13 cellular contexts compared by ENCODE assay signal in the genomic region with DNA sequence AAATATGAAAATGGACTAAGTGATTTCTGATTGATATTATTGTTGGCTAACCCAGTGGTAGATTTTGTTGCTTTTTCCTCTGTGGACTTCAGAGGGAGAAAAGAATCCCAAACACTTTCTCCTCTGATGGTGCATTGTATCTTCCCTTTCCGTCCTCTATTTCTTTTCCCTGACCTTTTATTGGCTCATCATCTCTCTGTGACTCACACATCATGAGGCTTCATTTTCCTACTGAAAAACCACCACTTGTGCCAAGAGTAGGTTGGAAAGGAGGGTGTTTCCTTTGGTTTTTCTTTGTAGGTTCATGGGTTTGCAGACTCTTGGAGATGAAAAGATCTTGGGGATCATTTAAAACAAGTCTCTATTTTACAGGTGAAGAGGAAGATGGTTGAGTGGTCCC.
A peak's percentile ranks its signal among the peaks of the same experiment; 100 is the strongest.
DNase-seq lines count a peak whose midpoint lies in the region; TF ChIP-seq lines count a peak whose summit lies in the region.
"Had no signal": no experiment of that assay in that cellular context is flagged by ENCODE, and none has a peak within 500 bp of the region (broad histone marks: within the 10 kb centered on the region; RNA-seq: fewer than 3 reads in every experiment).

No MANE protein-coding gene starts in this region.

- no peaks in the 10 kb centered on the region for H3K9me3 Mint-ChIP-seq in nephron
- no peaks in the 10 kb centered on the region for H3K9me3 Mint-ChIP-seq in activated T-cell treated with anti-CD3 and anti-CD28 coated beads, Interleukin-2, amount 50 U/mL, for 24 hours
- H3K9me3 Mint-ChIP-seq: activated naive CD8-positive, alpha-beta T cell treated with anti-CD3 and anti-CD28 coated beads, Interleukin-2, amount 10 ng/mL, durations not matched to agents 7 days and 5 days had no signal

- H3K27ac Mint-ChIP-seq in nephron, result peak overlapping the region; percentile 30 to 86 (median 52)
- H3K27ac Mint-ChIP-seq in activated T-cell treated with anti-CD3 and anti-CD28 coated beads, Interleukin-2, amount 50 U/mL, for 24 hours, result no peak overlapping the region
- H3K27ac Mint-ChIP-seq: activated CD8-positive, alpha-beta memory T cell treated with anti-CD3 and anti-CD28 coated beads, Interleukin-2, amount 10 ng/mL, durations not matched to agents 7 days and 5 days; activated naive CD8-positive, alpha-beta T cell treated with anti-CD3 and anti-CD28 coated beads, Interleukin-2, amount 10 ng/mL, durations not matched to agents 7 days and 5 days had no signal

- DNase-seq in AG20443 (ENCODE audit: low spot score) (peak; percentile 37), RPMI7951 (ENCODE audit: low read depth) (peak; percentile 71), epithelial cell of proximal tubule (ENCODE audit: low read depth) (peak; percentile 62), mucosa of gallbladder (ENCODE audit: low spot score) (no peak), midbrain (lab: John Stamatoyannopoulos, UW) (no peak), NCI-H2196 (lab: John Stamatoyannopoulos, UW; ENCODE audit: unreplicated experiment) (no peak)
- no peak for DNase-seq in activated T-cell treated with anti-CD3 and anti-CD28 coated beads, Interleukin-2, amount 50 U/mL, for 24 hours
- DNase-seq: activated CD8-positive, alpha-beta memory T cell treated with anti-CD3 and anti-CD28 coated beads, Interleukin-2, amount 10 ng/mL, durations not matched to agents 7 days and 5 days; activated naive CD8-positive, alpha-beta T cell treated with anti-CD3 and anti-CD28 coated beads, Interleukin-2, amount 10 ng/mL, durations not matched to agents 7 days and 5 days; C1 segment of cervical spinal cord; MM.1S; NCI-H345 had no signal

- TF ChIP-seq CTCF in epithelial cell of proximal tubule (conservative IDR thresholded peaks at IDR 0.05; ENCODE audit: low read depth, low read length) (no peak), nephron (IDR thresholded peaks at IDR 0.05; ENCODE audit: unreplicated experiment in 3 of 3) (no peak)

- no peaks in the 10 kb centered on the region for H3K27me3 Mint-ChIP-seq in nephron (ENCODE audit: low read depth)
- H3K27me3 Mint-ChIP-seq in activated T-cell treated with anti-CD3 and anti-CD28 coated beads, Interleukin-2, amount 50 U/mL, for 24 hours, result no peaks in the 10 kb centered on the region
- H3K27me3 Mint-ChIP-seq: activated CD8-positive, alpha-beta memory T cell treated with anti-CD3 and anti-CD28 coated beads, Interleukin-2, amount 10 ng/mL, durations not matched to agents 7 days and 5 days; activated naive CD8-positive, alpha-beta T cell treated with anti-CD3 and anti-CD28 coated beads, Interleukin-2, amount 10 ng/mL, durations not matched to agents 7 days and 5 days had no signal

- no peaks in the 10 kb centered on the region for H3K36me3 Mint-ChIP-seq in nephron (ENCODE audit: low read depth)
- H3K36me3 Mint-ChIP-seq in activated T-cell treated with anti-CD3 and anti-CD28 coated beads, Interleukin-2, amount 50 U/mL, for 24 hours (ENCODE audit: low read depth), result no peaks in the 10 kb centered on the region
- H3K36me3 Mint-ChIP-seq: activated CD8-positive, alpha-beta memory T cell treated with anti-CD3 and anti-CD28 coated beads, Interleukin-2, amount 10 ng/mL, durations not matched to agents 7 days and 5 days; activated naive CD8-positive, alpha-beta T cell treated with anti-CD3 and anti-CD28 coated beads, Interleukin-2, amount 10 ng/mL, durations not matched to agents 7 days and 5 days had no signal

- no peak overlapping the region for H3K4me3 ChIP-seq in epithelial cell of proximal tubule (ENCODE audit: low read depth, low read length)

- peaks cover 52% of the 10 kb centered on the region for H3K4me1 Mint-ChIP-seq in nephron
- no peaks in the 10 kb centered on the region for H3K4me1 Mint-ChIP-seq in activated T-cell treated with anti-CD3 and anti-CD28 coated beads, Interleukin-2, amount 50 U/mL, for 24 hours (ENCODE audit: low read depth)
- H3K4me1 Mint-ChIP-seq: activated CD8-positive, alpha-beta memory T cell treated with anti-CD3 and anti-CD28 coated beads, Interleukin-2, amount 10 ng/mL, durations not matched to agents 7 days and 5 days; activated naive CD8-positive, alpha-beta T cell treated with anti-CD3 and anti-CD28 coated beads, Interleukin-2, amount 10 ng/mL, durations not matched to agents 7 days and 5 days had no signal

- no peak overlapping the region for H3K4me3 Mint-ChIP-seq in nephron
- no peak overlapping the region for H3K4me3 Mint-ChIP-seq in activated T-cell treated with anti-CD3 and anti-CD28 coated beads, Interleukin-2, amount 50 U/mL, for 24 hours
- H3K4me3 Mint-ChIP-seq: activated CD8-positive, alpha-beta memory T cell treated with anti-CD3 and anti-CD28 coated beads, Interleukin-2, amount 10 ng/mL, durations not matched to agents 7 days and 5 days; activated naive CD8-positive, alpha-beta T cell treated with anti-CD3 and anti-CD28 coated beads, Interleukin-2, amount 10 ng/mL, durations not matched to agents 7 days and 5 days had no signal

Comparison
In these comparisons a context has a peak if more than half of its experiments do, and no peak if none do; other contexts are left out.
1. DNase-seq: peak in AG20443 (single experiment), RPMI7951 (single experiment) and epithelial cell of proximal tubule (single experiment); none in mucosa of gallbladder (single experiment), activated T-cell treated with anti-CD3 and anti-CD28 coated beads, Interleukin-2, amount 50 U/mL, for 24 hours (single experiment), midbrain (single experiment) and NCI-H2196 (single experiment).